In genomic region chr17:411416-412120, GRCh38 we compare ENCODE assay signal across 9 cellular contexts. TPM values are rescaled to one million over a fixed set of nuclear protein-coding genes. Genes with fewer than 3 reads are reported as not detected.
DNase-seq lines count a peak whose midpoint lies in the region; ATAC-seq, FAIRE-seq and TF ChIP-seq lines count a peak whose summit lies in the region.
"Had no signal": no experiment of that assay in that cellular context is flagged by ENCODE, and none has a peak within 500 bp of the region (broad histone marks: within the 10 kb centered on the region; RNA-seq: fewer than 3 reads in every experiment).

No MANE protein-coding gene starts in this region.

- H3K36me3 Mint-ChIP-seq in CD14-positive monocyte, result peaks cover 0 to 9% of the 10 kb centered on the region in 2 donors
- H3K36me3 Mint-ChIP-seq in mesothelial cell of epicardium, result peaks cover 8% of the 10 kb centered on the region

- H3K9ac ChIP-seq in HUES64 (ENCODE audit: low read depth, low read length) (no peak overlapping the region), GM12878 (ENCODE audit: control insufficient read depth, insufficient read depth, low read length) (no peak overlapping the region)

- intact Hi-C loops in CD14-positive monocyte (cut with micrococcal nuclease), result loop anchor here (1.0 kb wide), 1 partner anchor 289 kb away; no protein-coding TSS in a partner anchor
- intact Hi-C loops in GM12878 (cut with micrococcal nuclease; ENCODE audit: unreplicated experiment), result loop anchor here (1.0 to 5.0 kb wide), 3 partner anchors 276 to 570 kb away; no protein-coding TSS in a partner anchor

- H3K9me3 Mint-ChIP-seq in CD14-positive monocyte (no peaks in the 10 kb centered on the region), mesothelial cell of epicardium (no peaks in the 10 kb centered on the region)

- H3K79me2 ChIP-seq in GM12878 (ENCODE audit: control insufficient read depth, insufficient read depth, low read length), result peaks cover 16% of the 10 kb centered on the region

- FAIRE-seq in GM12878 (lab: Jason Lieb, UNC), result no peak

- H3K36me3 ChIP-seq in HUES64 (ENCODE audit: insufficient read depth, low read length), result peaks cover 6% of the 10 kb centered on the region
- H3K36me3 ChIP-seq in GM12878 (ENCODE audit: control insufficient read depth in 2 of 2, insufficient read depth in 2 of 2, low read length in 1 of 2), result no peaks in the 10 kb centered on the region

- H3K9me3 ChIP-seq in HUES64 (ENCODE audit: insufficient read depth, low read depth, low read length) (no peaks in the 10 kb centered on the region), GM12878 (replicated peaks; ENCODE audit: control insufficient read depth, insufficient read depth, low read length) (no peaks in the 10 kb centered on the region)

- no peak for TF ChIP-seq CTCF in CD14-positive monocyte (IDR thresholded peaks at IDR 0.05)
- no peak for TF ChIP-seq CTCF in GM12878 (IDR thresholded peaks at IDR 0.05 in 2 of 3, conservative IDR thresholded peaks at IDR 0.05 in 1 of 3; ENCODE audit: control insufficient read depth in 2 of 3, extremely low read depth in 1 of 3, insufficient read depth in 1 of 3, low read depth in 3 of 3, low read length in 3 of 3)
- no peak for TF ChIP-seq CTCF in mesothelial cell of epicardium (IDR thresholded peaks at IDR 0.05; ENCODE audit: unreplicated experiment)
- no peak for TF ChIP-seq CTCF in foreskin fibroblast (IDR thresholded peaks at IDR 0.05; ENCODE audit: low read depth, low read length)
- no peak for TF ChIP-seq CTCF in GM20000 (IDR thresholded peaks at IDR 0.05; ENCODE audit: extremely low read depth, missing control alignments)

- WGBS in HUES64, result 94% methylated on average over 13 of the region's 13 CpGs
- WGBS in GM12878 (ENCODE audit: insufficient coverage, insufficient replicate concordance, low lambda C conversion rate, missing lambda C conversion rate), result 72% methylated on average over 13 of the region's 13 CpGs

- TF ChIP-seq EP300 in GM12878 (IDR thresholded peaks at IDR 0.05; ENCODE audit: borderline replicate concordance in 1 of 2, control insufficient read depth in 1 of 2, low read depth in 2 of 2, low read length in 2 of 2), result no peak

- no peak for ATAC-seq in GM12878
- ATAC-seq in GM18867 (IDR thresholded peaks at IDR 0.05; ENCODE audit: unreplicated experiment), result no peak
- ATAC-seq: PC-3 had no signal

- SMC1A ChIA-PET in GM12878 (lab: Charles Lee; ENCODE audit: uncharacterized antibody, unreplicated experiment), result interaction anchor here (0.6 to 3.2 kb wide), 32 partner anchors 78 to 986 kb away, joined by 3 to 99 read pairs (median 4); partner anchors contain the start of genes GEMIN4, MRM3 and VPS53

- CTCF ChIA-PET in GM12878 (lab: Yijun Ruan, JAX), result interaction anchor here (0.6 to 3.2 kb wide), 42 partner anchors 10 to 585 kb away, joined by 3 to 210 read pairs (median 5); partner anchors contain the start of genes GEMIN4, GLOD4, MRM3 and NXN

- peaks cover 57% of the 10 kb centered on the region for H3K4me1 Mint-ChIP-seq in CD14-positive monocyte
- peaks cover 19% of the 10 kb centered on the region for H3K4me1 Mint-ChIP-seq in mesothelial cell of epicardium

- peak overlapping the region; percentile 65; the same call in 1 of the 2 replicates for H3K4me3 ChIP-seq in HUES64 (ENCODE audit: low read length)
- no peak overlapping the region for H3K4me3 ChIP-seq in GM12878
- peak overlapping the region in 1 of 2 donors; percentile 92 for H3K4me3 ChIP-seq in foreskin fibroblast (ENCODE audit: low read depth in 1 of 2, low read length in 2 of 2)

- H3K4me3 Mint-ChIP-seq in CD14-positive monocyte, result peak overlapping the region in 1 of 2 donors; percentile 21
- peak overlapping the region; percentile 75 for H3K4me3 Mint-ChIP-seq in mesothelial cell of epicardium

- BruUV-seq in GM12878 (replicated peaks; lab: Mats Ljungman, UMichigan), result no TSS peak

- H3K27ac ChIP-seq in HUES64 (ENCODE audit: low read depth, low read length) (no peak overlapping the region), GM12878 (ENCODE audit: control insufficient read depth, insufficient read depth) (no peak overlapping the region)

- no peaks in the 10 kb centered on the region for H4K20me1 ChIP-seq in GM12878 (ENCODE audit: control insufficient read depth, insufficient read depth)

- peaks cover 0 to 4% (median 0%) of the 10 kb centered on the region in 3 donors for H3K27me3 Mint-ChIP-seq in CD14-positive monocyte (ENCODE audit: low read depth in 3 of 3)
- peaks cover 4% of the 10 kb centered on the region for H3K27me3 Mint-ChIP-seq in mesothelial cell of epicardium (ENCODE audit: low read depth)

- RAD21 ChIA-PET in GM12878 (lab: Charles Lee; ENCODE audit: unreplicated experiment), result interaction anchor here (0.7 to 2.1 kb wide), 23 partner anchors 10 to 587 kb away, joined by 3 to 104 read pairs (median 4); partner anchors contain the start of genes GEMIN4, NXN and TIMM22

- in situ Hi-C loops in GM12878 (cut with MboI), result loop anchor here (5.0 kb wide), 1 partner anchor 291 kb away; no protein-coding TSS in a partner anchor

- H3K4me1 ChIP-seq in HUES64 (ENCODE audit: insufficient read depth, low read length) (no peaks in the 10 kb centered on the region), GM12878 (ENCODE audit: control insufficient read depth, insufficient read depth, low read length) (peaks cover 30% of the 10 kb centered on the region)

- 0 out of 2 replicates have a peak overlapping the region, but pooled peaks have one; percentile 84 for H3K4me2 ChIP-seq in GM12878 (ENCODE audit: control insufficient read depth, insufficient read depth)

- TF ChIP-seq POLR2A in GM12878 (IDR thresholded peaks at IDR 0.05; ENCODE audit: low read depth, low read length), result no peak

- TF ChIP-seq RAD21 in GM12878 (IDR thresholded peaks at IDR 0.05; ENCODE audit: insufficient read depth, low read depth, low read length), result no peak

- H3K27ac Mint-ChIP-seq in CD14-positive monocyte (peak overlapping the region in 4 of 7 donors; percentile 37 to 80 (median 62)), mesothelial cell of epicardium (peak overlapping the region; percentile 9)

- DNase-seq in CD14-positive monocyte (ENCODE audit: low spot score), result no peak
- no peak for DNase-seq in GM12878 (ENCODE audit: low read depth, low spot score)
- DNase-seq in mesothelial cell of epicardium (ENCODE audit: low spot score in 2 of 2, unreplicated experiment in 2 of 2), result no peak
- no peak for DNase-seq in foreskin fibroblast
- DNase-seq in NCI-H774 (lab: John Stamatoyannopoulos, UW), result no peak
- DNase-seq in GM20000 (ENCODE audit: low spot score), result no peak

- H2AFZ ChIP-seq in GM12878 (ENCODE audit: control insufficient read depth, low read depth, low read length), result no peak overlapping the region

- POLR2A ChIA-PET in GM12878 (lab: Charles Lee), result interaction anchor here (1.0 to 1.6 kb wide), 3 partner anchors 287 to 569 kb away, joined by 3 to 8 read pairs (median 3); no protein-coding TSS in a partner anchor

- H3K27me3 ChIP-seq in HUES64 (ENCODE audit: insufficient read depth, low read length) (no peaks in the 10 kb centered on the region), GM12878 (replicated peaks in 1 of 2; ENCODE audit: control insufficient read depth in 2 of 2, insufficient read depth in 2 of 2, low read length in 1 of 2) (no peaks in the 10 kb centered on the region)

TF ChIP-seq in GM12878, 131 proteins besides CTCF, POLR2A, EP300 and RAD21 (continues in another document):
- TF ChIP-seq NFXL1 (IDR thresholded peaks at IDR 0.05; ENCODE audit: borderline replicate concordance), result no peak
- no peak for TF ChIP-seq PAX8 (IDR thresholded peaks at IDR 0.05)

RNA-seq across cellular contexts. Expression of gene RFLNB, which starts 34.2 kb away (rescaled TPM):
- 10 to 100 TPM; 19.8 to 22.0 TPM for polyA plus RNA-seq in CD14-positive monocyte
- 18.2 TPM for polyA plus RNA-seq in HUES64 (2013, experiment 1 of 2)
- 16.5 TPM for polyA plus RNA-seq in HUES64 (2013, experiment 2 of 2)
- 5.5 and 5.8 TPM in 2 replicates for total RNA-seq in GM12878 (2013; cell fraction: nucleolus; rRNA removed)
- 6.1 and 6.3 TPM in 2 replicates for total RNA-seq in GM12878 (2014; rRNA removed)
- 4.2 TPM in 2 replicates for total RNA-seq in GM12878 (2014; rRNA removed; fragmentation: Illumina TruSeq; extraction: Trizol)
- 5.6 and 6.1 TPM in 2 replicates for total RNA-seq in GM12878 (2021)
- polyA plus RNA-seq in GM12878 (2011; ENCODE audit: low read depth), result 2.7 TPM
- polyA plus RNA-seq in GM12878 (2011; rRNA removed), result 3.2 and 4.0 TPM in 2 replicates
- 4.4 and 4.5 TPM in 2 replicates for polyA plus RNA-seq in GM12878 (2011; cell fraction: cytosol; rRNA removed)
- polyA plus RNA-seq in GM12878 (2011; cell fraction: nucleus; rRNA removed), result 1.9 and 2.6 TPM in 2 replicates
- 4.1 and 7.7 TPM in 2 replicates for polyA plus RNA-seq in GM12878 (2012)
- polyA plus RNA-seq in GM12878 (2014; fragmentation: Illumina TruSeq; extraction: Trizol), result 2.0 and 2.8 TPM in 2 replicates
- polyA plus RNA-seq in GM12878 (2014; fragmentation: Nextera tagmentation; extraction: Ambion mirVana), result 1 to 10 TPM; 1.4 to 1.6 TPM
- polyA plus RNA-seq in GM12878 (2014; rRNA removed), result 3.6 and 3.8 TPM in 2 replicates
- polyA plus RNA-seq in GM12878 (2016; fragmentation: Nextera tagmentation; extraction: Ambion mirVana), result 1 to 10 TPM in 1 of 2 experiments, under 1 TPM in 1; 0.76 to 2.2 TPM
- polyA minus RNA-seq in GM12878 (2011; rRNA and poly(A)+ RNA removed), result 2.2 and 4.2 TPM in 2 replicates
- 2.5 and 2.9 TPM in 2 replicates for polyA minus RNA-seq in GM12878 (2011; cell fraction: cytosol; rRNA and poly(A)+ RNA removed)
- 0.48 and 0.57 TPM in 2 replicates for polyA minus RNA-seq in GM12878 (2011; cell fraction: nucleus; rRNA and poly(A)+ RNA removed)
- 12.6 to 14.9 TPM (median 13.5 TPM) in 3 replicates for total RNA-seq in mesothelial cell of epicardium

RNA-seq across cellular contexts. Expression of gene RPH3AL, which starts 59.0 kb away (rescaled TPM):
- 1 to 10 TPM in 1 of 2 donors, under 1 TPM in 1; 0.71 to 1.5 TPM for polyA plus RNA-seq in CD14-positive monocyte
- 2.3 TPM for polyA plus RNA-seq in HUES64 (2013, experiment 1 of 2)
- polyA plus RNA-seq in HUES64 (2013, experiment 2 of 2), result 3.7 TPM
- total RNA-seq in GM12878 (2013; cell fraction: nucleolus; rRNA removed), result 5.2 and 7.6 TPM in 2 replicates
- total RNA-seq in GM12878 (2014; rRNA removed), result 0.49 and 0.62 TPM in 2 replicates
- total RNA-seq in GM12878 (2014; rRNA removed; fragmentation: Illumina TruSeq; extraction: Trizol), result 0.18 and 0.55 TPM in 2 replicates
- total RNA-seq in GM12878 (2021), result 0.51 and 1.2 TPM in 2 replicates
- polyA plus RNA-seq in GM12878 (2011; ENCODE audit: low read depth), result 0.13 TPM
- 0.45 and 0.53 TPM in 2 replicates for polyA plus RNA-seq in GM12878 (2011; rRNA removed)
- 0.87 and 1.1 TPM in 2 replicates for polyA plus RNA-seq in GM12878 (2011; cell fraction: cytosol; rRNA removed)
- 0.97 and 1.3 TPM in 2 replicates for polyA plus RNA-seq in GM12878 (2011; cell fraction: nucleus; rRNA removed)
- polyA plus RNA-seq in GM12878 (2012), result 0.34 and 1.6 TPM in 2 replicates
- polyA plus RNA-seq in GM12878 (2014; fragmentation: Illumina TruSeq; extraction: Trizol), result 0.22 TPM in 1 of 2 replicates, not detected in the other
- under 1 TPM in 1 of 2 experiments, not detected in 1; 0.04 TPM for polyA plus RNA-seq in GM12878 (2014; fragmentation: Nextera tagmentation; extraction: Ambion mirVana)
- 0.37 and 0.78 TPM in 2 replicates for polyA plus RNA-seq in GM12878 (2014; rRNA removed)
- under 1 TPM in 1 of 2 experiments, not detected in 1; 0.40 TPM for polyA plus RNA-seq in GM12878 (2016; fragmentation: Nextera tagmentation; extraction: Ambion mirVana)
- 0.29 and 1.6 TPM in 2 replicates for polyA minus RNA-seq in GM12878 (2011; rRNA and poly(A)+ RNA removed)
- not detected in 2 replicates for polyA minus RNA-seq in GM12878 (2011; cell fraction: cytosol; rRNA and poly(A)+ RNA removed)
- 1.8 TPM in 1 of 2 replicates, not detected in the other for polyA minus RNA-seq in GM12878 (2011; cell fraction: nucleus; rRNA and poly(A)+ RNA removed)
- 13.6 to 16.9 TPM (median 15.4 TPM) in 3 replicates for total RNA-seq in mesothelial cell of epicardium
